Comparison of ENCODE assay signal across 17 cellular contexts in the genomic region with DNA sequence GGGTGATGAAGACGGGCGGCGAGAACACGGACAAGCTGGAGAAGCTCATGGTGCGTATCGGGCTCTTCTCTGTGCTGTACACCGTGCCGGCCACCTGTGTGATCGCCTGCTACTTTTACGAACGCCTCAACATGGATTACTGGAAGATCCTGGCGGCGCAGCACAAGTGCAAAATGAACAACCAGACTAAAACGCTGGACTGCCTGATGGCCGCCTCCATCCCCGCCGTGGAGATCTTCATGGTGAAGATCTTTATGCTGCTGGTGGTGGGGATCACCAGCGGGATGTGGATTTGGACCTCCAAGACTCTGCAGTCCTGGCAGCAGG. TPM values are rescaled to one million over a fixed set of nuclear protein-coding genes. Genes with fewer than 3 reads are reported as not detected.
"Had no signal": no experiment of that assay in that cellular context is flagged by ENCODE, and none has a peak within 500 bp of the region (broad histone marks: within the 10 kb centered on the region; RNA-seq: fewer than 3 reads in every experiment).

No MANE protein-coding gene starts in this region.

- DNase-seq: activated CD4-positive, alpha-beta memory T cell treated with anti-CD3 and anti-CD28 coated beads for 36 hours; activated CD4-positive, CD25-positive, alpha-beta regulatory T cell treated with anti-CD3 and anti-CD28 coated beads, Interleukin-2, amount 50 U/mL, for 72 hours; activated CD8-positive, alpha-beta memory T cell treated with anti-CD3 and anti-CD28 coated beads, Interleukin-2, amount 50 U/mL, for 4 hours; central memory CD4-positive, alpha-beta T cell; cortex of kidney; effector memory CD4-positive, alpha-beta T cell; gastrocnemius medialis; heart right ventricle; kidney glomerular epithelial cell; mesendoderm; spleen; stimulated activated CD4-positive, alpha-beta T cell treated with anti-CD3 and anti-CD28 coated beads, Interleukin-1b, Interleukin-23, amount 100 ng/mL, for 48 hours; stimulated activated naive CD8-positive, alpha-beta T cell treated with anti-CD3 and anti-CD28 coated beads, Interleukin-15, Interleukin-2, amounts not matched to agents 100 U/mL and 50 U/mL, for 24 hours had no signal

- H3K27ac ChIP-seq: gastrocnemius medialis, heart right ventricle, right atrium auricular region, spleen, upper lobe of right lung had no signal

- H3K9me3 ChIP-seq: gastrocnemius medialis, heart right ventricle, right atrium auricular region, spleen, upper lobe of right lung had no signal

- H3K4me1 ChIP-seq: gastrocnemius medialis had no signal

- H3K36me3 ChIP-seq: gastrocnemius medialis, heart right ventricle, right atrium auricular region, spleen, upper lobe of right lung had no signal

- H3K4me3 ChIP-seq: gastrocnemius medialis, heart right ventricle, right atrium auricular region, spleen, upper lobe of right lung had no signal

RNA-seq across cellular contexts. Expression of gene FZD10, which starts 1.9 kb away (rescaled TPM):
- total RNA-seq: activated CD4-positive, alpha-beta memory T cell treated with anti-CD3 and anti-CD28 coated beads for 36 hours; liver; T-helper 2 cell treated with Interferon-gamma antibody and Interleukin-4, amounts not matched to agents 100 ng/mL and 5 ng/mL, for 36 hours had no signal
